1 cellular context compared by ENCODE assay signal in genomic region chr2:108315408-108316193, GRCh38.
A peak's percentile ranks its signal among the peaks of the same experiment; 100 is the strongest.
TF ChIP-seq lines count a peak whose summit lies in the region.

No MANE protein-coding gene starts in this region.

TF ChIP-seq in HepG2, 621 proteins besides CTCF, POLR2A, EP300 and RAD21 (continued from another document):
- TF ChIP-seq HNF1A (IDR thresholded peaks at IDR 0.05; ENCODE audit: low read depth) (peak; percentile 39; the same call in 1 of the 2 replicates), HNF1A (CRISPR knock-in tag; IDR thresholded peaks at IDR 0.05; ENCODE audit: borderline replicate concordance) (peak; percentile 47; the same call in 1 of the 2 replicates), ZFX (CRISPR knock-in tag; IDR thresholded peaks at IDR 0.05; ENCODE audit: low read depth) (peak; percentile 57), FOXA3 (CRISPR knock-in tag; IDR thresholded peaks at IDR 0.05) (0 out of 2 replicates have a peak, but pooled peaks have one; percentile 10), MAFK (conservative IDR thresholded peaks at IDR 0.05 in 1 of 2, IDR thresholded peaks at IDR 0.05 in 1 of 2; ENCODE audit: low read length in 2 of 2) (peak; percentile 85 to 86), PAXIP1 (CRISPR knock-in tag; conservative IDR thresholded peaks at IDR 0.05) (0 out of 2 replicates have a peak, but pooled peaks have one; percentile 31), ZNF275 (CRISPR knock-in tag; IDR thresholded peaks at IDR 0.05; ENCODE audit: borderline replicate concordance) (no peak), TEAD3 (CRISPR knock-in tag; optimal IDR thresholded peaks at IDR 0.05; ENCODE audit: borderline replicate concordance) (peak; percentile 87), SAP130 (CRISPR knock-in tag; IDR thresholded peaks at IDR 0.05; ENCODE audit: low read depth) (peak; percentile 33; the same call in 1 of the 2 replicates), TFAP4 (IDR thresholded peaks at IDR 0.05; ENCODE audit: borderline replicate concordance, low read depth) (peak; percentile 74), ARID5B (CRISPR knock-in tag; IDR thresholded peaks at IDR 0.05) (peak; percentile 49), LCORL (IDR thresholded peaks at IDR 0.05) (no peak), LCORL (CRISPR knock-in tag; IDR thresholded peaks at IDR 0.05) (peak; percentile 54; the same call in 1 of the 2 replicates), TBX2 (CRISPR knock-in tag; IDR thresholded peaks at IDR 0.05; ENCODE audit: borderline replicate concordance) (peak; percentile 60; the same call in 1 of the 2 replicates), ZNF331 (CRISPR knock-in tag; IDR thresholded peaks at IDR 0.05) (peak; percentile 23; the same call in 1 of the 2 replicates), HNF1B (CRISPR knock-in tag; IDR thresholded peaks at IDR 0.05) (0 out of 2 replicates have a peak, but pooled peaks have one; percentile 59), PHF5A (CRISPR knock-in tag; IDR thresholded peaks at IDR 0.05; ENCODE audit: low read depth, unreplicated experiment) (peak; percentile 26), GATAD2A (CRISPR knock-in tag; IDR thresholded peaks at IDR 0.05) (0 out of 2 replicates have a peak, but pooled peaks have one; percentile 11)
